26 cellular contexts compared by ENCODE assay signal in genomic region chr5:171749365-171749764, GRCh38. TPM values are rescaled to one million over a fixed set of nuclear protein-coding genes. Genes with fewer than 3 reads are reported as not detected.
"Had no signal": no experiment of that assay in that cellular context is flagged by ENCODE, and none has a peak within 500 bp of the region (broad histone marks: within the 10 kb centered on the region; RNA-seq: fewer than 3 reads in every experiment).

No MANE protein-coding gene starts in this region.

- H3K9me3 ChIP-seq: esophagus muscularis mucosa, gastrocnemius medialis, ovary, right lobe of liver, spleen, thoracic aorta had no signal

- H3K4me1 ChIP-seq: gastrocnemius medialis, right lobe of liver had no signal

- DNase-seq: cerebellar nuclear complex; effector memory CD8-positive, alpha-beta T cell; gastrocnemius medialis; immature natural killer cell; left colon; mammary epithelial cell; naive thymus-derived CD4-positive, alpha-beta T cell; ovary; right lobe of liver; spleen; stimulated activated CD4-positive, alpha-beta T cell treated with anti-CD3 and anti-CD28 coated beads, Interleukin-15, amount 100 ng/mL, for 24 hours; stimulated activated CD4-positive, alpha-beta T cell treated with anti-CD3 and anti-CD28 coated beads, Interleukin-1b, Interleukin-23, amount 100 ng/mL, for 48 hours; stimulated activated CD4-positive, alpha-beta T cell treated with anti-CD3 and anti-CD28 coated beads, Interleukin-4, amount 100 ng/mL, for 4 hours; stimulated activated naive CD4-positive, alpha-beta T cell treated with Interleukin-2 at 50 U/mL for 16 hours had no signal

- H3K4me3 ChIP-seq: cardiac muscle cell, esophagus muscularis mucosa, gastrocnemius medialis, ovary, right lobe of liver, spleen, thoracic aorta had no signal

- H3K27ac ChIP-seq: cardiac muscle cell, epithelial cell of prostate, esophagus muscularis mucosa, gastrocnemius medialis, ovary, right lobe of liver, spleen, thoracic aorta had no signal

- H3K27me3 ChIP-seq: cardiac muscle cell, esophagus muscularis mucosa, gastrocnemius medialis, ovary, right lobe of liver, spleen had no signal

- H3K36me3 ChIP-seq: cardiac muscle cell, esophagus muscularis mucosa, gastrocnemius medialis, ovary, right lobe of liver, spleen, thoracic aorta had no signal

- ATAC-seq: effector memory CD8-positive, alpha-beta T cell; gastrocnemius medialis; left colon; naive thymus-derived CD4-positive, alpha-beta T cell had no signal

RNA-seq across cellular contexts. Expression of gene SMIM23, which starts 36.3 kb away (rescaled TPM):
- total RNA-seq: cardiac muscle cell; esophagus muscularis mucosa; fibroblast of villous mesenchyme; gastrocnemius medialis; left colon; lower leg skin; mammary epithelial cell; mesenteric fat pad; mononuclear cell; naive thymus-derived CD4-positive, alpha-beta T cell; neural crest cell; ovary; progenitor cell of endocrine pancreas; right lobe of liver; skeletal muscle tissue; spleen; thoracic aorta had no signal
- polyA plus RNA-seq: cardiac muscle cell; immature natural killer cell; keratinocyte; mammary epithelial cell; naive thymus-derived CD4-positive, alpha-beta T cell; ovary; spleen had no signal
